14 cellular contexts compared by ENCODE assay signal in the genomic region with DNA sequence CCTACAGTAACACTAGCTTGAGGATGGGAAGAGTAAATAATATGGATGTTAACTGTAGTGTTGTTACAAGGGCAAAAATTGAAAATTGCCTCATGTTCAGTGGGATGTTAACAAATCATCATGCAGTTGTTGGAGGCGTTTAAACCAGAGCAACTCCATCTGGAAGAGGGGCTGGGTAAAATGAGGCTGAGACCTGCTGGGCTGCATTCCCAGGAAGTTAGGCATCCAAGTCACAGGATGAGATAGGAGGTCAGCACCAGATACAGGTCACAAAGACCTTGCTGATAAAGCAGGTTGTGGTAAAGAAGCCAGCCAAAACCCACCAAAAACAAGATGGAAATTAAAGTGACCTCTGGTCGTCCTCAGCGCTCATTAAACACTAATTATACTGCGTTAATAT.
DNase-seq lines count a peak whose midpoint lies in the region; ATAC-seq and TF ChIP-seq lines count a peak whose summit lies in the region.
"Had no signal": no experiment of that assay in that cellular context is flagged by ENCODE, and none has a peak within 500 bp of the region (broad histone marks: within the 10 kb centered on the region; RNA-seq: fewer than 3 reads in every experiment).

No MANE protein-coding gene starts in this region.

- in situ Hi-C loops in IMR-90 (cut with MboI; ENCODE audit: low sequenced_read_pairs) = no loop called here

- H3K4me1 Mint-ChIP-seq in Caco-2 (ENCODE audit: low read depth, unreplicated experiment) (peaks cover 26% of the 10 kb centered on the region), type B pancreatic cell (ENCODE audit: unreplicated experiment) (peaks cover 25% of the 10 kb centered on the region)
- no peaks in the 10 kb centered on the region for H3K4me1 Mint-ChIP-seq in CD8-positive, alpha-beta memory T cell
- H3K4me1 Mint-ChIP-seq: CD4-positive, CD25-positive, alpha-beta regulatory T cell had no signal

- CTCF ChIA-PET in Caco-2 (lab: Charles Lee) = no interaction called here
- CTCF ChIA-PET in IMR-90 (lab: Yijun Ruan, JAX) = no interaction called here
- CTCF ChIA-PET in CD8-positive, alpha-beta memory T cell (lab: Charles Lee) = no interaction called here

- no peak overlapping the region for H2BK120ac ChIP-seq in IMR-90 (ENCODE audit: low read depth, low read length)

- H3K4ac ChIP-seq in IMR-90 (ENCODE audit: low read depth, low read length) = no peak overlapping the region

- H3K27me3 ChIP-seq in Caco-2 (replicated peaks; ENCODE audit: control insufficient read depth, insufficient read depth, low read length) (no peaks in the 10 kb centered on the region), IMR-90 (ENCODE audit: control insufficient read depth, insufficient read depth, low read length) (no peaks in the 10 kb centered on the region), ovary (no peaks in the 10 kb centered on the region)
- no peaks in the 10 kb centered on the region for H3K27me3 ChIP-seq in CD8-positive, alpha-beta memory T cell (ENCODE audit: insufficient read depth, low read length, poor library complexity, severe bottlenecking)
- H3K27me3 ChIP-seq: BLaER1 treated with 17β-estradiol and CSF1 and Interleukin-3, amounts not matched to agents 10 nM and 100 nM had no signal

- DNase-seq in Caco-2 (no peak), IMR-90 (no peak), epithelial cell of prostate (ENCODE audit: low read depth, low spot score) (no peak), type B pancreatic cell (ENCODE audit: extremely low spot score, unreplicated experiment) (no peak), ovary (no peak)
- DNase-seq in CD8-positive, alpha-beta memory T cell = no peak
- DNase-seq: ACHN; CD4-positive, CD25-positive, alpha-beta regulatory T cell; DMS79 had no signal

- no peak overlapping the region for H3K18ac ChIP-seq in IMR-90 (ENCODE audit: low read depth, low read length)

- H3K23ac ChIP-seq in IMR-90 (ENCODE audit: low read depth, low read length) = no peak overlapping the region

- H3K36me3 Mint-ChIP-seq in Caco-2 (ENCODE audit: insufficient read depth, unreplicated experiment) (no peaks in the 10 kb centered on the region), type B pancreatic cell (no peaks in the 10 kb centered on the region)
- no peaks in the 10 kb centered on the region for H3K36me3 Mint-ChIP-seq in CD8-positive, alpha-beta memory T cell
- H3K36me3 Mint-ChIP-seq: CD4-positive, CD25-positive, alpha-beta regulatory T cell had no signal

- intact Hi-C loops in Caco-2 (cut with micrococcal nuclease; ENCODE audit: unreplicated experiment) (no loop called here), IMR-90 (cut with micrococcal nuclease) (no loop called here), ovary (cut with DNase I) (loop anchor here in 1 of 4 donors (10.0 kb wide), 1 partner anchor 61 kb away; no protein-coding TSS in a partner anchor)

- WGBS in IMR-90 (ENCODE audit: extremely low coverage in 2 of 2, insufficient read length in 1 of 2), 2 experiments = no CpG with 5 or more reads among the region's 4 CpGs
- 41 to 62% (median 50%) methylated on average over 4 of the region's 4 CpGs for WGBS in ovary, 3 donors

- no peaks in the 10 kb centered on the region for H4K20me1 ChIP-seq in IMR-90 (ENCODE audit: insufficient read depth, low read length)
- H4K20me1 ChIP-seq: BLaER1 treated with 17β-estradiol and CSF1 and Interleukin-3, amounts not matched to agents 10 nM and 100 nM had no signal

- no peaks in the 10 kb centered on the region for H3K9me3 ChIP-seq in Caco-2
- H3K9me3 ChIP-seq in IMR-90 (ENCODE audit: control insufficient read depth, insufficient read depth, low read length) = no peaks in the 10 kb centered on the region
- no peaks in the 10 kb centered on the region for H3K9me3 ChIP-seq in CD8-positive, alpha-beta memory T cell (ENCODE audit: low read length)
- H3K9me3 ChIP-seq in ovary = no peaks in the 10 kb centered on the region
- H3K9me3 ChIP-seq: BLaER1 treated with 17β-estradiol and CSF1 and Interleukin-3, amounts not matched to agents 10 nM and 100 nM had no signal

- H2BK15ac ChIP-seq in IMR-90 (ENCODE audit: low read depth, low read length) = no peak overlapping the region

- dilution Hi-C loops in IMR-90 (cut with HindIII; ENCODE audit: low sequenced_read_pairs, unreplicated experiment) = no loop called here

- no peak overlapping the region for H4K91ac ChIP-seq in IMR-90 (ENCODE audit: insufficient read depth, low read depth, low read length)

- H3K4me3 ChIP-seq in Caco-2 (ENCODE audit: low read depth, low read length) (no peak overlapping the region), IMR-90 (ENCODE audit: insufficient read depth, low read depth, low read length) (no peak overlapping the region), ovary (no peak overlapping the region)
- no peak overlapping the region for H3K4me3 ChIP-seq in CD8-positive, alpha-beta memory T cell (ENCODE audit: low read length)
- H3K4me3 ChIP-seq: BLaER1 treated with 17β-estradiol and CSF1 and Interleukin-3, amounts not matched to agents 10 nM and 100 nM; K562 had no signal

- H2BK5ac ChIP-seq in IMR-90 (ENCODE audit: low read depth, low read length, poor library complexity, severe bottlenecking) = peak overlapping the region; percentile 33

- H2AFZ ChIP-seq in IMR-90 (replicated peaks; ENCODE audit: low read length, poor library complexity) = no peak overlapping the region

- no peak overlapping the region for H3K56ac ChIP-seq in IMR-90 (ENCODE audit: extremely low read depth, insufficient read depth, low read length)

- peaks cover 31% of the 10 kb centered on the region for H3K4me1 ChIP-seq in Caco-2
- no peaks in the 10 kb centered on the region for H3K4me1 ChIP-seq in IMR-90 (ENCODE audit: control insufficient read depth, insufficient read depth, low read length)
- H3K4me1 ChIP-seq in CD8-positive, alpha-beta memory T cell (ENCODE audit: insufficient read depth, low read length) = no peaks in the 10 kb centered on the region
- H3K4me1 ChIP-seq in ovary (ENCODE audit: insufficient read depth) = no peaks in the 10 kb centered on the region

- BruUV-seq in Caco-2 (replicated peaks; lab: Mats Ljungman, UMichigan) (no TSS peak), IMR-90 (replicated peaks; lab: Mats Ljungman, UMichigan) (no TSS peak)

- H3K27me3 Mint-ChIP-seq in Caco-2 (ENCODE audit: insufficient read depth, unreplicated experiment) (no peaks in the 10 kb centered on the region), type B pancreatic cell (no peaks in the 10 kb centered on the region)
- H3K27me3 Mint-ChIP-seq in CD8-positive, alpha-beta memory T cell = peaks cover 5 to 20% of the 10 kb centered on the region in 2 donors

- no peak overlapping the region for H4K5ac ChIP-seq in IMR-90 (ENCODE audit: low read depth, low read length)

- no peaks in the 10 kb centered on the region for H3K36me3 ChIP-seq in Caco-2 (ENCODE audit: control insufficient read depth, insufficient read depth, low read length)
- H3K36me3 ChIP-seq in IMR-90 (ENCODE audit: control insufficient read depth, insufficient read depth, low read length) = no peaks in the 10 kb centered on the region
- no peaks in the 10 kb centered on the region for H3K36me3 ChIP-seq in CD8-positive, alpha-beta memory T cell (ENCODE audit: insufficient read depth, low read length)
- no peaks in the 10 kb centered on the region for H3K36me3 ChIP-seq in ovary
- H3K36me3 ChIP-seq: BLaER1 treated with 17β-estradiol and CSF1 and Interleukin-3, amounts not matched to agents 10 nM and 100 nM had no signal

- no peaks in the 10 kb centered on the region for H3K79me1 ChIP-seq in IMR-90 (ENCODE audit: low read depth in 1 of 2, low read length in 2 of 2)

- H3K27ac ChIP-seq in IMR-90 (ENCODE audit: insufficient read depth, low read length) (no peak overlapping the region), epithelial cell of prostate (peak overlapping the region; percentile 94), ovary (no peak overlapping the region)
- no peak overlapping the region for H3K27ac ChIP-seq in CD8-positive, alpha-beta memory T cell (ENCODE audit: low read depth, low read length)
- H3K27ac ChIP-seq: BLaER1 treated with 17β-estradiol and CSF1 and Interleukin-3, amounts not matched to agents 10 nM and 100 nM; HL-60 had no signal

- ATAC-seq in IMR-90 (ENCODE audit: low read depth) = no peak
- no peak for ATAC-seq in GM18511 (IDR thresholded peaks at IDR 0.05; ENCODE audit: unreplicated experiment)
- ATAC-seq: HCT116, K562 had no signal

- peak overlapping the region; percentile 60 for H3K27ac Mint-ChIP-seq in Caco-2 (ENCODE audit: unreplicated experiment)
- peak overlapping the region; percentile 1 for H3K27ac Mint-ChIP-seq in type B pancreatic cell
- peak overlapping the region in 1 of 8 donors; percentile 54 for H3K27ac Mint-ChIP-seq in CD8-positive, alpha-beta memory T cell
- H3K27ac Mint-ChIP-seq: CD4-positive, CD25-positive, alpha-beta regulatory T cell had no signal

- POLR2A ChIA-PET in Caco-2 (lab: Charles Lee) (no interaction called here), IMR-90 (lab: Charles Lee; ENCODE audit: unreplicated experiment) (interaction anchor here (0.7 kb wide), 1 partner anchor 10 kb away, joined by 5 read pairs; no protein-coding TSS in a partner anchor)
- POLR2A ChIA-PET in CD8-positive, alpha-beta memory T cell (lab: Charles Lee) = no interaction called here

- H2BK20ac ChIP-seq in IMR-90 (ENCODE audit: low read depth, low read length) = no peak overlapping the region

- no peak overlapping the region for H3K4me2 ChIP-seq in IMR-90 (ENCODE audit: low read depth, low read length)

- no peak for TF ChIP-seq RAD21 in IMR-90 (IDR thresholded peaks at IDR 0.05; ENCODE audit: low read length)

- no peak for TF ChIP-seq EP300 in ovary (IDR thresholded peaks at IDR 0.05)

- H3K9ac ChIP-seq in IMR-90 (ENCODE audit: low read depth, low read length) = no peak overlapping the region
- H3K9ac ChIP-seq: BLaER1 treated with 17β-estradiol and CSF1 and Interleukin-3, amounts not matched to agents 10 nM and 100 nM had no signal

- H2AK5ac ChIP-seq in IMR-90 (ENCODE audit: low read depth, low read length) = no peak overlapping the region

- no peak overlapping the region for H3K14ac ChIP-seq in IMR-90 (replicated peaks; ENCODE audit: low read depth, low read length)

- no peak for TF ChIP-seq POLR2A in IMR-90 (IDR thresholded peaks at IDR 0.05; ENCODE audit: low read depth, low read length)
- no peak for TF ChIP-seq POLR2A in ovary (IDR thresholded peaks at IDR 0.05)

- H3K9me3 Mint-ChIP-seq in Caco-2 (ENCODE audit: unreplicated experiment) (no peaks in the 10 kb centered on the region), type B pancreatic cell (no peaks in the 10 kb centered on the region)
- H3K9me3 Mint-ChIP-seq in CD8-positive, alpha-beta memory T cell = no peaks in the 10 kb centered on the region

- no peak overlapping the region for H2AK9ac ChIP-seq in IMR-90 (replicated peaks; ENCODE audit: low read depth, low read length, poor library complexity)

- H3K4me3 Mint-ChIP-seq in Caco-2 (ENCODE audit: unreplicated experiment) (no peak overlapping the region), type B pancreatic cell (no peak overlapping the region)
- no peak overlapping the region for H3K4me3 Mint-ChIP-seq in CD8-positive, alpha-beta memory T cell
- H3K4me3 Mint-ChIP-seq: CD4-positive, CD25-positive, alpha-beta regulatory T cell had no signal

- TF ChIP-seq CTCF in Caco-2 (IDR thresholded peaks at IDR 0.05; ENCODE audit: insufficient read depth in 1 of 2, low read depth in 1 of 2, low read length in 1 of 2, severe bottlenecking in 1 of 2, unreplicated experiment in 1 of 2) (no peak), IMR-90 (conservative IDR thresholded peaks at IDR 0.05; ENCODE audit: low read depth, low read length) (no peak), type B pancreatic cell (conservative IDR thresholded peaks at IDR 0.05) (no peak), ovary (IDR thresholded peaks at IDR 0.05) (no peak)

- H3K9me1 ChIP-seq in IMR-90 (ENCODE audit: insufficient read depth, low read length) = no peaks in the 10 kb centered on the region

- H4K8ac ChIP-seq in IMR-90 (ENCODE audit: low read depth in 2 of 2, low read length in 2 of 2) = no peak overlapping the region
